In genomic region chr21:44835647-44835973, GRCh38 we compare ENCODE assay signal across 26 cellular contexts.
"Had no signal": no experiment of that assay in that cellular context is flagged by ENCODE, and none has a peak within 500 bp of the region (broad histone marks: within the 10 kb centered on the region; RNA-seq: fewer than 3 reads in every experiment).

No MANE protein-coding gene starts in this region.

- H3K27ac Mint-ChIP-seq: IgD-negative memory B cell had no signal

- FAIRE-seq: HTR-8/SVneo, RCC 7860 had no signal

- H3K9me3 ChIP-seq: MG63, SJSA1 had no signal

- H3K9me3 Mint-ChIP-seq: IgD-negative memory B cell had no signal

- DNase-seq: Karpas-422, KG1, MG63, NCI-H1092, NCI-H1105 treated with DMSO at 0.1 percent for 48 hours, NCI-H1417 treated with DMSO at 0.1 percent for 48 hours, NCI-H146, NCI-H187, NCI-H2029, NCI-H2081 treated with DMSO at 0.1 percent for 48 hours, NCI-H2171, NCI-H226, NCI-H446, NCI-H510A, NCI-H524 treated with DMSO at 0.1 percent for 48 hours, NCI-H69, NCI-H774, Right ventricle myocardium superior, RPMI8226, SIG-M5 had no signal

- H3K36me3 ChIP-seq: MG63, SJSA1 had no signal

- H3K27me3 ChIP-seq: MG63, SJSA1 had no signal

- H3K4me3 ChIP-seq: MG63, SJSA1, SK-N-MC had no signal

- H3K4me3 Mint-ChIP-seq: IgD-negative memory B cell had no signal

- H3K27ac ChIP-seq: HL-60, SJSA1, SK-N-MC had no signal
